Comparison of ENCODE assay signal across 1 cellular context in the genomic region with DNA sequence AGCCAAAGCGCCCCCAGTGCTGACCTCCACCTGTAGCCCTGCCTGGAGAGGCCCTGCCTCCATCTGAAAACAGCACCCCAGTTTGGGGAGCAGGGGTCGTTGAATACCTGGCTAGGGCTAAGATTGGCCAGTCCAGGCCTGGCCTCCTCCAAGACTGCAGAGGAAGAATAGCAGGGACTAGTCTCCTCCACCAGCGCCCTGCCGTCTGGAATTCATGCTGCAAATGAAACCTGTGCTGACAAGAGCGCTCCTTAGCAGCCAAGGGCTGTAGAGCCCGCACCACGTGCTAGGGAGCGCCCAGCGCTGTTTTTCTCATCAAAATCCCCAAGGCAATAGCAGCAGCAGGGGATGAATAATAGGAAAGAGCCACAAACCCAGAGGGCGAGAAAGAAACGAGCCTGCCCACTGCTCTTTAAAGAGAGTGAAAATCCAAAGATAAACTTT.
A peak's percentile ranks its signal among the peaks of the same experiment; 100 is the strongest.
TF ChIP-seq lines count a peak whose summit lies in the region.

No MANE protein-coding gene starts in this region.

TF ChIP-seq in H1, 55 proteins besides CTCF, POLR2A, EP300 and RAD21:
- TF ChIP-seq SIN3A (conservative IDR thresholded peaks at IDR 0.05 in 1 of 2, IDR thresholded peaks at IDR 0.05 in 1 of 2; ENCODE audit: low read depth in 1 of 2, low read length in 2 of 2) (peak in 1 of 2 experiments; percentile 75; a peak in 1 of 4 replicates), HDAC2 (IDR thresholded peaks at IDR 0.05; ENCODE audit: borderline replicate concordance in 1 of 2, low read depth in 2 of 2, low read length in 2 of 2) (no peak), JUN (IDR thresholded peaks at IDR 0.05; ENCODE audit: low read depth, low read length) (no peak), TBP (IDR thresholded peaks at IDR 0.05; ENCODE audit: low read depth, low read length) (0 out of 2 replicates have a peak, but pooled peaks have one; percentile 25), TEAD4 (IDR thresholded peaks at IDR 0.05; ENCODE audit: low read depth, low read length) (peak; percentile 69; the same call in 1 of the 2 replicates), RNF2 (IDR thresholded peaks at IDR 0.05; ENCODE audit: borderline replicate concordance, low read depth, low read length, missing control alignments, poor library complexity, severe bottlenecking) (peak; percentile 17)
- TF ChIP-seq, protein P1, sequence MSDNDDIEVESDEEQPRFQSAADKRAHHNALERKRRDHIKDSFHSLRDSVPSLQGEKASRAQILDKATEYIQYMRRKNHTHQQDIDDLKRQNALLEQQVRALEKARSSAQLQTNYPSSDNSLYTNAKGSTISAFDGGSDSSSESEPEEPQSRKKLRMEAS (IDR thresholded peaks at IDR 0.05), result peak; percentile 81
- TF ChIP-seq, protein P2, sequence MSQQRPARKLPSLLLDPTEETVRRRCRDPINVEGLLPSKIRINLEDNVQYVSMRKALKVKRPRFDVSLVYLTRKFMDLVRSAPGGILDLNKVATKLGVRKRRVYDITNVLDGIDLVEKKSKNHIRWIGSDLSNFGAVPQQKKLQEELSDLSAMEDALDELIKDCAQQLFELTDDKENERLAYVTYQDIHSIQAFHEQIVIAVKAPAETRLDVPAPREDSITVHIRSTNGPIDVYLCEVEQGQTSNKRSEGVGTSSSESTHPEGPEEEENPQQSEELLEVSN (IDR thresholded peaks at IDR 0.05), result peak; percentile 62
TF ChIP-seq in H1: peak in this region for 6.
